ENCODE assay signal across 8 cellular contexts in genomic region chr5:81779125-81779934, GRCh38. TPM values are rescaled to one million over a fixed set of nuclear protein-coding genes. Genes with fewer than 3 reads are reported as not detected.
A peak's percentile ranks its signal among the peaks of the same experiment; 100 is the strongest.
DNase-seq lines count a peak whose midpoint lies in the region; ATAC-seq and TF ChIP-seq lines count a peak whose summit lies in the region.

No MANE protein-coding gene starts in this region.

- peak; percentile 85 for ATAC-seq in HG03066 (IDR thresholded peaks at IDR 0.05; ENCODE audit: low read depth, unreplicated experiment)

- H3K9me3 ChIP-seq in SJSA1 (replicated peaks) (no peaks in the 10 kb centered on the region), ascending aorta (no peaks in the 10 kb centered on the region)

- H3K4me3 ChIP-seq in SJSA1, result peak overlapping the region; percentile 14
- H3K4me3 ChIP-seq in ascending aorta, result peak overlapping the region; percentile 2 to 28

- H3K4me1 ChIP-seq in SJSA1 (replicated peaks), result peaks cover 14% of the 10 kb centered on the region
- H3K4me1 ChIP-seq in ascending aorta, result peaks cover 0 to 31% of the 10 kb centered on the region in 2 donors

- peak overlapping the region; percentile 39 for H3K27ac ChIP-seq in SJSA1
- H3K27ac ChIP-seq in ascending aorta, result peak overlapping the region; percentile 86 to 88

- intact Hi-C loops in ascending aorta (cut with DNase I), result loop anchor here (2.0 to 10.0 kb wide), 2 partner anchors 29 to 545 kb away; partner anchors contain the start of genes CKMT2 and SSBP2

- H3K27me3 ChIP-seq in SJSA1 (replicated peaks) (no peaks in the 10 kb centered on the region), ascending aorta (no peaks in the 10 kb centered on the region)

- DNase-seq in activated gamma-delta T cell treated with Interleukin-2 at 50 U/mL for 16 hours (peak; percentile 14), activated gamma-delta T cell (lab: John Stamatoyannopoulos, UW) (no peak), SJSA1 (ENCODE audit: low read depth in 1 of 2, low spot score in 2 of 2) (peak; percentile 51 to 58), ascending aorta (ENCODE audit: low spot score in 2 of 2) (peak; percentile 28 to 81), inferior parietal cortex (ENCODE audit: extremely low spot score) (peak; percentile 32), NCI-H774 (lab: John Stamatoyannopoulos, UW) (no peak)
- peak; percentile 12 for DNase-seq in stimulated activated CD4-positive, alpha-beta T cell treated with anti-CD3 and anti-CD28 coated beads, Interleukin-1b, Interleukin-23, amount 100 ng/mL, for 48 hours

- no peak for TF ChIP-seq CTCF in ascending aorta (IDR thresholded peaks at IDR 0.05)

- H3K36me3 ChIP-seq in SJSA1, result no peaks in the 10 kb centered on the region
- no peaks in the 10 kb centered on the region for H3K36me3 ChIP-seq in ascending aorta

RNA-seq across cellular contexts. Expression of gene SSBP2, which starts 28.4 kb away (rescaled TPM):
- total RNA-seq in SJSA1 (2014; rRNA removed; shearing (Covaris generic)), result 0.81 and 4.7 TPM in 2 replicates
- total RNA-seq in ascending aorta, result 22.4 TPM

Comparison
In these comparisons a context has a peak if more than half of its experiments do, and no peak if none do; other contexts are left out.
1. DNase-seq: peak in activated gamma-delta T cell treated with Interleukin-2 at 50 U/mL for 16 hours (single experiment), SJSA1 (2 of 2), ascending aorta (2 of 2), inferior parietal cortex (single experiment) and stimulated activated CD4-positive, alpha-beta T cell treated with anti-CD3 and anti-CD28 coated beads, Interleukin-1b, Interleukin-23, amount 100 ng/mL, for 48 hours (single experiment); none in activated gamma-delta T cell (single experiment) and NCI-H774 (single experiment).